In the genomic region with DNA sequence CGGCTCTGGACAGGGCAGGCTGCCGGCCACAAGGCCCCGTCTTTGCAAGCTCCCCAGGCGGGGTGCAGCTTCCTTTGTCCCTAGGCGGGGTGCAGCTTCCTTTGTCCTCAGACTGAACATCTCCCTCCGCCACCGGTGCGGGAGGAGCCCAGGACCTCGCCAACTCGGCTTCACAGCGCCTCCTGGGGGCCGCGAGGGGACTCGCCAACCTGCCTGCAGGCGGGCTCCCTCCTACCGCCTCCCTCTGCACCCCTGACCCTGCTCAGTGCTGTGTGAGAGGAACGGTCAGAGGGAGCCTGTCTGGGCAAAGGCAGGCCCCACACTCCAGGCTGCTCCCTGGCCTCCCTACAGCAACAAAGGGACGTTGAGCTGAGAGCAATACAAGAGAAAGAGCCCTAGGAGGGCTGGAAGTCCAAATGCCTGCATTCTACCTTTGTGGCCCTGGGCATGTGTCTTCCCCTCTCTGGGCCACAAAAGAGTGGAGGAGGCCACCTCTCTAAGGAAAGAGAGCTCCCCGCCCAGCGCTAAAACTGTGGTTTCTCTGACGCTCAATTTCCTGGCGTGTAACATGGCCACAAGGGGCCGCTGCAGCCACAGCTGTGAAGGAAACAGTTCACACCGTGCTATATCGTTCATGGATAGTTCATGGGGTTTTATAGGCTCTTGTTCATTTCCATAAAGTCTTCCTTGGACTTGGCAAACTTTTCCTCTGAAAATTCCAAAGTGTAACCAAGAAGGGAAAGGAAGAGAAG, we compare ENCODE assay signal across 8 cellular contexts. TPM values are rescaled to one million over a fixed set of nuclear protein-coding genes. Genes with fewer than 3 reads are reported as not detected.
DNase-seq lines count a peak whose midpoint lies in the region; ATAC-seq and TF ChIP-seq lines count a peak whose summit lies in the region.

No MANE protein-coding gene starts in this region.

- H3K36me3 ChIP-seq in gastroesophageal sphincter (no peaks in the 10 kb centered on the region), neutrophil (no peaks in the 10 kb centered on the region), stomach (no peaks in the 10 kb centered on the region)

- intact Hi-C loops in stomach (cut with DNase I; ENCODE audit: low total_unique reads), result no loop called here

- 0% methylated on average over 4 of the region's 25 CpGs; no CpG with 5 or more reads in 1 of the 2 donors for WGBS in gastroesophageal sphincter (ENCODE audit: low coverage in 1 of 2), 2 donors
- WGBS in stomach, 5 donors, result 0 to 8% (median 1%) methylated on average over 10 to 25 of the region's 25 CpGs

- H3K4me1 ChIP-seq in gastroesophageal sphincter (peaks cover 0 to 24% (median 13%) of the 10 kb centered on the region in 3 donors), neutrophil (ENCODE audit: control insufficient read depth in 1 of 2, insufficient read depth in 1 of 2, low read depth in 1 of 2, low read length in 1 of 2) (peaks cover 12 to 24% of the 10 kb centered on the region in 2 experiments), stomach (peaks cover 15 to 29% (median 25%) of the 10 kb centered on the region in 4 donors)

- H3K9me3 ChIP-seq in gastroesophageal sphincter (peaks cover 0 to 10% (median 0%) of the 10 kb centered on the region in 3 donors), neutrophil (no peaks in the 10 kb centered on the region), stomach (peaks cover 0 to 5% (median 2%) of the 10 kb centered on the region in 4 donors)

- TF ChIP-seq CTCF in gastroesophageal sphincter (IDR thresholded peaks at IDR 0.05), result peak; percentile 58 to 76 (median 71)
- TF ChIP-seq CTCF in neutrophil (IDR thresholded peaks at IDR 0.05), result peak; percentile 90
- peak in 6 of 7 experiments; percentile 14 to 91 (median 70) for TF ChIP-seq CTCF in stomach (IDR thresholded peaks at IDR 0.05)

- peak; percentile 88 for ATAC-seq in gastroesophageal sphincter

- H3K27ac ChIP-seq in gastroesophageal sphincter, result peak overlapping the region in 2 of 4 donors; percentile 32 to 62
- H3K27ac ChIP-seq in neutrophil, result peak overlapping the region; percentile 78
- peak overlapping the region; percentile 59 to 82 (median 71) for H3K27ac ChIP-seq in stomach

- H3K27me3 ChIP-seq in gastroesophageal sphincter, result peaks cover 5% of the 10 kb centered on the region
- peaks cover 16% of the 10 kb centered on the region for H3K27me3 ChIP-seq in neutrophil
- peaks cover 0 to 10% (median 0%) of the 10 kb centered on the region in 3 donors for H3K27me3 ChIP-seq in stomach

- H3K4me3 ChIP-seq in gastroesophageal sphincter, result peak overlapping the region in 1 of 2 donors; percentile 31
- H3K4me3 ChIP-seq in neutrophil (ENCODE audit: low read depth in 1 of 2, low read length in 1 of 2), result peak overlapping the region; percentile 51 to 63
- H3K4me3 ChIP-seq in stomach, result peak overlapping the region; percentile 17 to 26 (median 21)

- DNase-seq in SIG-M5 treated with dmso at 0.1 percent for 504 hours (lab: John Stamatoyannopoulos, UW; ENCODE audit: unreplicated experiment), result peak; percentile 59
- DNase-seq in SIG-M5 (lab: John Stamatoyannopoulos, UW), result no peak
- peak; percentile 91 for DNase-seq in M059J (ENCODE audit: low read depth)
- DNase-seq in SK-N-DZ (ENCODE audit: low spot score), result peak; percentile 82
- peak; percentile 85 for DNase-seq in activated naive CD4-positive, alpha-beta T cell treated with Interleukin-2 at 50 U/mL for 16 hours
- peak; percentile 89 for DNase-seq in stomach

- TF ChIP-seq POLR2A in gastroesophageal sphincter (IDR thresholded peaks at IDR 0.05), result no peak
- no peak for TF ChIP-seq POLR2A in stomach (IDR thresholded peaks at IDR 0.05)

- TF ChIP-seq EP300 in gastroesophageal sphincter (IDR thresholded peaks at IDR 0.05), result no peak
- TF ChIP-seq EP300 in stomach (IDR thresholded peaks at IDR 0.05), result no peak

RNA-seq across cellular contexts. Expression of a gene that starts 20.9 kb away (rescaled TPM):
- total RNA-seq in M059J (2014; rRNA removed; shearing (Covaris generic)), result 0.69 and 1.6 TPM in 2 replicates
- polyA plus RNA-seq in SK-N-DZ (2014; cell fraction: cytosol; rRNA removed), result 1.1 and 1.3 TPM in 2 replicates
- polyA plus RNA-seq in SK-N-DZ (2014; cell fraction: nucleus; rRNA removed), result 0.32 and 2.0 TPM in 2 replicates
- total RNA-seq in gastroesophageal sphincter (100 to 1,000 TPM in 1 of 4 donors, 1 to 10 TPM in 3; 2.9 to 154 (median 6.5) TPM), stomach (1,000 to 10,000 TPM in 1 of 5 donors, 100 to 1,000 TPM in 4; 218 to 2,364 (median 659) TPM)
- polyA plus RNA-seq in stomach, result 1,000 to 10,000 TPM in 1 of 3 donors, 100 to 1,000 TPM in 2; 431 to 1,737 (median 761) TPM

RNA-seq across cellular contexts. Expression of a gene that starts 22.8 kb away (rescaled TPM):
- total RNA-seq in M059J (2014; rRNA removed; shearing (Covaris generic)), result not detected in 2 replicates
- 0.27 TPM in 1 of 2 replicates, not detected in the other for polyA plus RNA-seq in SK-N-DZ (2014; cell fraction: cytosol; rRNA removed)
- 1.6 TPM in 1 of 2 replicates, not detected in the other for polyA plus RNA-seq in SK-N-DZ (2014; cell fraction: nucleus; rRNA removed)
- total RNA-seq in gastroesophageal sphincter (not detected), stomach (not detected)
- polyA plus RNA-seq in stomach, result not detected

RNA-seq across cellular contexts. Expression of a gene that starts 30.3 kb away (rescaled TPM):
- total RNA-seq in M059J (2014; rRNA removed; shearing (Covaris generic)), result 6.3 and 10.2 TPM in 2 replicates
- polyA plus RNA-seq in SK-N-DZ (2014; cell fraction: cytosol; rRNA removed), result not detected in 2 replicates
- not detected in 2 replicates for polyA plus RNA-seq in SK-N-DZ (2014; cell fraction: nucleus; rRNA removed)
- total RNA-seq in gastroesophageal sphincter (100 to 1,000 TPM in 1 of 4 donors, 1 to 10 TPM in 3; 1.2 to 129 (median 4.2) TPM), stomach (1 to 10 TPM in 4 of 5 donors, not detected in 1; 1.6 to 9.4 (median 2.4) TPM)
- polyA plus RNA-seq in stomach, result 1,000 to 10,000 TPM in 1 of 3 donors, 1 to 10 TPM in 2; 1.4 to 3,416 (median 4.7) TPM

RNA-seq across cellular contexts. Expression of a gene that starts 37.7 kb away (rescaled TPM):
- total RNA-seq in M059J (2014; rRNA removed; shearing (Covaris generic)), result 0.27 TPM in 1 of 2 replicates, not detected in the other
- not detected in 2 replicates for polyA plus RNA-seq in SK-N-DZ (2014; cell fraction: cytosol; rRNA removed)
- not detected in 2 replicates for polyA plus RNA-seq in SK-N-DZ (2014; cell fraction: nucleus; rRNA removed)
- total RNA-seq in gastroesophageal sphincter (100 to 1,000 TPM in 1 of 4 donors, 10 to 100 TPM in 1, 1 to 10 TPM in 1, not detected in 1; 1.4 to 105 (median 41.1) TPM), stomach (1 to 10 TPM in 1 of 5 donors, not detected in 4; 1.3 TPM)
- 100 to 1,000 TPM in 1 of 3 donors, 1 to 10 TPM in 1, not detected in 1; 2.4 to 164 TPM for polyA plus RNA-seq in stomach

RNA-seq across cellular contexts. Expression of a gene that starts 43.6 kb away (rescaled TPM):
- 0.34 TPM in 1 of 2 replicates, not detected in the other for total RNA-seq in M059J (2014; rRNA removed; shearing (Covaris generic))
- polyA plus RNA-seq in SK-N-DZ (2014; cell fraction: cytosol; rRNA removed), result not detected in 2 replicates
- not detected in 2 replicates for polyA plus RNA-seq in SK-N-DZ (2014; cell fraction: nucleus; rRNA removed)
- total RNA-seq in gastroesophageal sphincter (1,000 to 10,000 TPM in 1 of 4 donors, 100 to 1,000 TPM in 1, 10 to 100 TPM in 2; 20.7 to 1,501 (median 80.1) TPM), stomach (10 to 100 TPM in 2 of 5 donors, 1 to 10 TPM in 2, not detected in 1; 2.2 to 43.8 (median 11.1) TPM)
- over 10,000 TPM in 1 of 3 donors, 10 to 100 TPM in 1, 1 to 10 TPM in 1; 1.1 to 12,460 (median 41.1) TPM for polyA plus RNA-seq in stomach
